In the genomic region with DNA sequence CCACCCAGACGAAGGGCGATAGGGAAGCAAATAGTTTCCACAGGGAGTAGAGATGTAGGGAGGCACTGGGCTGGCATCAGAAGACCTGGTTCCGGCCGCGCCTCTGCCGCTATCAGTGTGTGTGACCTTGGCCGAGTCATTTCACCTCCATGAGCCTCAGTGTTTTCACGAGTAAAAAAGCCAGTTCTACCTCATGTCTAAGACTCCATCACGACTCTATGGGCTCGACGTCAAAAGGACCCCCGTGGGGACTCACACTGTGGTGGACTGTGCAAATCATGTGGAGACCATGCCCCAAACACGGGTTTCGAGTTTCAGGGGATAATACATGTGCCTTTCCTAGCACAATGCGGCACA, we compare ENCODE assay signal across 7 cellular contexts. TPM values are rescaled to one million over a fixed set of nuclear protein-coding genes. Genes with fewer than 3 reads are reported as not detected.
DNase-seq lines count a peak whose midpoint lies in the region; ATAC-seq lines count a peak whose summit lies in the region.

No MANE protein-coding gene starts in this region.

- H3K4me3 ChIP-seq in iPS-18c (ENCODE audit: insufficient read depth, low read depth, low read length) (peak overlapping the region; percentile 82), stomach smooth muscle (ENCODE audit: low read length in 2 of 2) (peak overlapping the region; percentile 81)

- H3K36me3 Mint-ChIP-seq in activated naive CD4-positive, alpha-beta T cell treated with anti-CD3 and anti-CD28 coated beads, Interleukin-2, amount 50 U/mL, for 72 hours: peaks cover 5 to 6% of the 10 kb centered on the region in 2 donors

- peak overlapping the region; percentile 62 to 76 for H3K9ac ChIP-seq in stomach smooth muscle (ENCODE audit: low read length in 2 of 2)

- H3K27me3 ChIP-seq in stomach smooth muscle (ENCODE audit: control insufficient read depth in 1 of 2, insufficient read depth in 2 of 2, low read length in 2 of 2): no peaks in the 10 kb centered on the region

- DNase-seq in HuH-7 (ENCODE audit: low spot score): peak; percentile 12
- DNase-seq in activated naive CD4-positive, alpha-beta T cell treated with anti-CD3 and anti-CD28 coated beads, Interleukin-2, amount 50 U/mL, for 72 hours (ENCODE audit: low spot score in 2 of 2): no peak
- no peak for DNase-seq in ecto neural progenitor cell (ENCODE audit: low spot score)

- no peaks in the 10 kb centered on the region for H3K9me3 ChIP-seq in iPS-18c (ENCODE audit: control insufficient read depth, insufficient read depth, low read length)
- H3K9me3 ChIP-seq in stomach smooth muscle (ENCODE audit: control insufficient read depth in 2 of 2, low read length in 2 of 2): no peaks in the 10 kb centered on the region

- no peaks in the 10 kb centered on the region for H3K9me3 Mint-ChIP-seq in activated naive CD4-positive, alpha-beta T cell treated with anti-CD3 and anti-CD28 coated beads, Interleukin-2, amount 50 U/mL, for 72 hours

- H3K27ac Mint-ChIP-seq in activated naive CD4-positive, alpha-beta T cell treated with anti-CD3 and anti-CD28 coated beads, Interleukin-2, amount 50 U/mL, for 72 hours: peak overlapping the region; percentile 60 to 87

- no peaks in the 10 kb centered on the region for H3K36me3 ChIP-seq in stomach smooth muscle (ENCODE audit: control insufficient read depth in 2 of 2, insufficient read depth in 2 of 2, low read length in 2 of 2)

- H3K27ac ChIP-seq in stomach smooth muscle (ENCODE audit: low read length): peak overlapping the region; percentile 72

- ATAC-seq in activated naive CD4-positive, alpha-beta T cell treated with anti-CD3 and anti-CD28 coated beads, Interleukin-2, amount 50 U/mL, for 72 hours: no peak
- ATAC-seq in HG02571 (IDR thresholded peaks at IDR 0.05; ENCODE audit: unreplicated experiment) (no peak), HG02938 (IDR thresholded peaks at IDR 0.05; ENCODE audit: unreplicated experiment) (no peak)

- H3K4me1 ChIP-seq in stomach smooth muscle (ENCODE audit: control insufficient read depth, insufficient read depth, low read length): peaks cover 8% of the 10 kb centered on the region

RNA-seq across cellular contexts. Expression of a gene that starts 0.6 kb away (rescaled TPM):
- 10 to 100 TPM; 11.8 to 18.0 TPM for total RNA-seq in activated naive CD4-positive, alpha-beta T cell treated with anti-CD3 and anti-CD28 coated beads, Interleukin-2, amount 50 U/mL, for 72 hours
